7 cellular contexts compared by ENCODE assay signal in the genomic region with DNA sequence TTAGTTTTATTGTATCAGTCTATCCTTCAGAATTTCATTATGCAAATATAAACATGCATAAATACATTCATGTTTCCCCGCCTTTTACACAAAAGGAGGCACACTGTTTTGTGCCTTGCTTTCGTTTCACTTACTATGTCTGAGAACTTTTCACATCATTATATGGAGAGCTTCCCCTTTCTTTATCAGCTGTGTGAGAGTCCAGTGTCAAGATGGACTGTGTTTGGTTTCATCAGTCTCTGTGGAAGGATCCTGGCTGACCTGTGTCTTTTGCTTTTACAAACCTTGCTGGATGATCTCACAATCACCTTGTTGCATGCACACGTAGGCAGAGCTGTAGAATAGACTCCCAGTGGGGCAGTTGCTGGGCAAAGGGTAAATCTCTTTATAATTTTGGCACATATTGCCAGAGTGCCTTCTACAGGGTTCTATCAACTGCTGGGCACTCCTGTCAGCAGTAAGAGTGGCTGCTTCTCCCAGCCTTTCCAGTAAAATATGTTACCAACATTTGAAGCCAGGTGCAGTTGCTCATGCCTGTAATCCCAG.
DNase-seq lines count a peak whose midpoint lies in the region; ATAC-seq, FAIRE-seq and TF ChIP-seq lines count a peak whose summit lies in the region.
"Not testable (repeated sequence)": the region's sequence is repeated elsewhere in the genome, so short reads cannot be mapped to it uniquely, and the experiment has no call there.

No MANE protein-coding gene starts in this region.

- DNase-seq in CD14-positive monocyte (ENCODE audit: low spot score); activated CD8-positive, alpha-beta memory T cell treated with anti-CD3 and anti-CD28 coated beads, Interleukin-2, amount 10 ng/mL, durations not matched to agents 7 days and 5 days; GM12878 (ENCODE audit: low read depth, low spot score); right lobe of liver; natural killer cell treated with Interleukin-12 subunit alpha and Interleukin-12 subunit beta and Interleukin-15 and Interleukin-18, amount 100 ng/mL, for 72 hours (ENCODE audit: low spot score): not testable (repeated sequence)
- peak; percentile 46 for DNase-seq in Karpas-422

- POLR2A ChIA-PET in GM12878 (lab: Charles Lee) = not testable (repeated sequence)

- not testable (repeated sequence) for H3K27me3 Mint-ChIP-seq in CD14-positive monocyte (ENCODE audit: low read depth in 3 of 3); activated CD8-positive, alpha-beta memory T cell treated with anti-CD3 and anti-CD28 coated beads, Interleukin-2, amount 10 ng/mL, durations not matched to agents 7 days and 5 days; natural killer cell treated with Interleukin-12 subunit alpha and Interleukin-12 subunit beta and Interleukin-15 and Interleukin-18, amount 100 ng/mL, for 72 hours

- 0% methylated on average over 2 of the region's 3 CpGs for WGBS in GM12878 (ENCODE audit: insufficient coverage, insufficient replicate concordance, low lambda C conversion rate, missing lambda C conversion rate)
- 50% methylated on average over 2 of the region's 3 CpGs for WGBS in right lobe of liver (ENCODE audit: insufficient coverage, low coverage, low lambda C conversion rate, missing lambda C conversion rate)

- not testable (repeated sequence) for H3K4me3 ChIP-seq in Karpas-422 (ENCODE audit: low read length); GM12878; right lobe of liver

- not testable (repeated sequence) for H3K9me2 ChIP-seq in Karpas-422 (replicated peaks; ENCODE audit: insufficient read depth, low read length)

- H3K79me2 ChIP-seq in Karpas-422 (ENCODE audit: low read length); GM12878 (ENCODE audit: control insufficient read depth, insufficient read depth, low read length): not testable (repeated sequence)

- H3K36me3 ChIP-seq in Karpas-422 (ENCODE audit: insufficient read depth, low read length); GM12878 (ENCODE audit: control insufficient read depth in 2 of 2, insufficient read depth in 2 of 2, low read length in 1 of 2); right lobe of liver: not testable (repeated sequence)

- TF ChIP-seq CTCF in CD14-positive monocyte (IDR thresholded peaks at IDR 0.05); GM12878 (IDR thresholded peaks at IDR 0.05 in 2 of 3, conservative IDR thresholded peaks at IDR 0.05 in 1 of 3; ENCODE audit: control insufficient read depth in 2 of 3, extremely low read depth in 1 of 3, insufficient read depth in 1 of 3, low read depth in 3 of 3, low read length in 3 of 3); right lobe of liver (IDR thresholded peaks at IDR 0.05): not testable (repeated sequence)

- H4K20me1 ChIP-seq in Karpas-422 (ENCODE audit: insufficient read depth, low read depth, low read length); GM12878 (ENCODE audit: control insufficient read depth, insufficient read depth): not testable (repeated sequence)

- H3K27me3 ChIP-seq in Karpas-422 (ENCODE audit: low read length); GM12878 (replicated peaks in 1 of 2; ENCODE audit: control insufficient read depth in 2 of 2, insufficient read depth in 2 of 2, low read length in 1 of 2); right lobe of liver: not testable (repeated sequence)

- not testable (repeated sequence) for TF ChIP-seq POLR2A in GM12878 (IDR thresholded peaks at IDR 0.05; ENCODE audit: low read depth, low read length); right lobe of liver (IDR thresholded peaks at IDR 0.05)

- TF ChIP-seq EP300 in GM12878 (IDR thresholded peaks at IDR 0.05; ENCODE audit: borderline replicate concordance in 1 of 2, control insufficient read depth in 1 of 2, low read depth in 2 of 2, low read length in 2 of 2) = not testable (repeated sequence)

- not testable (repeated sequence) for H3K9me3 Mint-ChIP-seq in CD14-positive monocyte; activated CD8-positive, alpha-beta memory T cell treated with anti-CD3 and anti-CD28 coated beads, Interleukin-2, amount 10 ng/mL, durations not matched to agents 7 days and 5 days (ENCODE audit: low read depth); natural killer cell treated with Interleukin-12 subunit alpha and Interleukin-12 subunit beta and Interleukin-15 and Interleukin-18, amount 100 ng/mL, for 72 hours

- H2AFZ ChIP-seq in Karpas-422 (ENCODE audit: low read length) = peak overlapping the region; percentile 65; the same call in 1 of the 2 replicates
- H2AFZ ChIP-seq in GM12878 (ENCODE audit: control insufficient read depth, low read depth, low read length) = not testable (repeated sequence)

- RAD21 ChIA-PET in GM12878 (lab: Charles Lee; ENCODE audit: unreplicated experiment) = not testable (repeated sequence)

- in situ Hi-C loops in GM12878 (cut with MboI) = not testable (repeated sequence)

- H3K4me2 ChIP-seq in Karpas-422 (ENCODE audit: low read depth, low read length, poor library complexity, severe bottlenecking) = peak overlapping the region; percentile 32
- 0 out of 2 replicates have a peak overlapping the region, but pooled peaks have one; percentile 17 for H3K4me2 ChIP-seq in GM12878 (ENCODE audit: control insufficient read depth, insufficient read depth)

- not testable (repeated sequence) for BruUV-seq in GM12878 (replicated peaks; lab: Mats Ljungman, UMichigan)

- SMC1A ChIA-PET in GM12878 (lab: Charles Lee; ENCODE audit: uncharacterized antibody, unreplicated experiment) = not testable (repeated sequence)

- not testable (repeated sequence) for FAIRE-seq in GM12878 (lab: Jason Lieb, UNC)

- intact Hi-C loops in CD14-positive monocyte (cut with micrococcal nuclease); GM12878 (cut with micrococcal nuclease; ENCODE audit: unreplicated experiment); right lobe of liver (cut with DNase I): not testable (repeated sequence)

- H3K9me3 ChIP-seq in Karpas-422 (ENCODE audit: low read length); GM12878 (replicated peaks; ENCODE audit: control insufficient read depth, insufficient read depth, low read length); right lobe of liver: not testable (repeated sequence)

- not testable (repeated sequence) for H3K27ac ChIP-seq in Karpas-422 (ENCODE audit: low read length); GM12878 (ENCODE audit: control insufficient read depth, insufficient read depth); right lobe of liver

- ATAC-seq in HG02759 (IDR thresholded peaks at IDR 0.05; ENCODE audit: unreplicated experiment) = peak; percentile 21
- ATAC-seq in activated CD8-positive, alpha-beta memory T cell treated with anti-CD3 and anti-CD28 coated beads, Interleukin-2, amount 10 ng/mL, durations not matched to agents 7 days and 5 days = peak; percentile 22
- ATAC-seq in GM12878 = peak; percentile 56
- ATAC-seq in right lobe of liver = peak; percentile 41 to 79 (median 64)
- ATAC-seq in natural killer cell treated with Interleukin-12 subunit alpha and Interleukin-12 subunit beta and Interleukin-15 and Interleukin-18, amount 100 ng/mL, for 72 hours = peak in 1 of 2 donors; percentile 55

- H3K4me3 Mint-ChIP-seq in CD14-positive monocyte = peak overlapping the region; percentile 34 to 60
- H3K4me3 Mint-ChIP-seq in activated CD8-positive, alpha-beta memory T cell treated with anti-CD3 and anti-CD28 coated beads, Interleukin-2, amount 10 ng/mL, durations not matched to agents 7 days and 5 days = not testable (repeated sequence)
- peak overlapping the region; percentile 79 for H3K4me3 Mint-ChIP-seq in natural killer cell treated with Interleukin-12 subunit alpha and Interleukin-12 subunit beta and Interleukin-15 and Interleukin-18, amount 100 ng/mL, for 72 hours

- H3K4me1 Mint-ChIP-seq in CD14-positive monocyte = peaks cover 12% of the 10 kb centered on the region
- H3K4me1 Mint-ChIP-seq in activated CD8-positive, alpha-beta memory T cell treated with anti-CD3 and anti-CD28 coated beads, Interleukin-2, amount 10 ng/mL, durations not matched to agents 7 days and 5 days = peaks cover 16% of the 10 kb centered on the region
- peaks cover 4 to 17% of the 10 kb centered on the region in 2 donors for H3K4me1 Mint-ChIP-seq in natural killer cell treated with Interleukin-12 subunit alpha and Interleukin-12 subunit beta and Interleukin-15 and Interleukin-18, amount 100 ng/mL, for 72 hours (ENCODE audit: low read depth in 2 of 2)

- CTCF ChIA-PET in activated CD8-positive, alpha-beta memory T cell treated with anti-CD3 and anti-CD28 coated beads, Interleukin-2, amount 10 ng/mL, durations not matched to agents 7 days and 5 days (lab: Charles Lee); GM12878 (lab: Yijun Ruan, JAX): not testable (repeated sequence)

- not testable (repeated sequence) for TF ChIP-seq RAD21 in GM12878 (IDR thresholded peaks at IDR 0.05; ENCODE audit: insufficient read depth, low read depth, low read length)

- H3K4me1 ChIP-seq in Karpas-422 (ENCODE audit: low read length) = peaks cover 15% of the 10 kb centered on the region
- not testable (repeated sequence) for H3K4me1 ChIP-seq in GM12878 (ENCODE audit: control insufficient read depth, insufficient read depth, low read length); right lobe of liver

- not testable (repeated sequence) for H3K36me3 Mint-ChIP-seq in CD14-positive monocyte; activated CD8-positive, alpha-beta memory T cell treated with anti-CD3 and anti-CD28 coated beads, Interleukin-2, amount 10 ng/mL, durations not matched to agents 7 days and 5 days; natural killer cell treated with Interleukin-12 subunit alpha and Interleukin-12 subunit beta and Interleukin-15 and Interleukin-18, amount 100 ng/mL, for 72 hours

- H3K9ac ChIP-seq in Karpas-422 (ENCODE audit: low read length); GM12878 (ENCODE audit: control insufficient read depth, insufficient read depth, low read length): not testable (repeated sequence)

- H3K27ac Mint-ChIP-seq in CD14-positive monocyte = peak overlapping the region in 4 of 7 donors; percentile 46 to 84 (median 70)
- peak overlapping the region; percentile 40 for H3K27ac Mint-ChIP-seq in activated CD8-positive, alpha-beta memory T cell treated with anti-CD3 and anti-CD28 coated beads, Interleukin-2, amount 10 ng/mL, durations not matched to agents 7 days and 5 days
- peak overlapping the region in 1 of 2 donors; percentile 76 for H3K27ac Mint-ChIP-seq in natural killer cell treated with Interleukin-12 subunit alpha and Interleukin-12 subunit beta and Interleukin-15 and Interleukin-18, amount 100 ng/mL, for 72 hours
